1 cellular context compared by ENCODE assay signal in genomic region chr2:85602476-85603234, GRCh38.
TF ChIP-seq lines count a peak whose summit lies in the region.

TSS of gene TMEM150A (minus strand) at chr2:85602698. CDS start at chr2:85601948, 750 bp downstream.

TF ChIP-seq in K562, 482 proteins besides CTCF, POLR2A, EP300 and RAD21 (continued from another document and continues in another):
- TF ChIP-seq TSC22D4 (tag; IDR thresholded peaks at IDR 0.05) (no peak), RAD51 (IDR thresholded peaks at IDR 0.05; ENCODE audit: borderline replicate concordance, low read depth) (peak; percentile 29; the same call in 1 of the 2 replicates), SMAD2 (IDR thresholded peaks at IDR 0.05; ENCODE audit: low read depth, low read length) (no peak), RBFOX2 (IDR thresholded peaks at IDR 0.05; ENCODE audit: low read depth, low read length) (peak; percentile 82), WHSC1 (IDR thresholded peaks at IDR 0.05; ENCODE audit: low read length) (no peak), ZNF740 (CRISPR knock-in tag; IDR thresholded peaks at IDR 0.05) (no peak), ZNF740 (tag; IDR thresholded peaks at IDR 0.05) (no peak), ID3 (CRISPR knock-in tag; IDR thresholded peaks at IDR 0.05) (no peak), ID3 (tag; IDR thresholded peaks at IDR 0.05) (peak; percentile 36; the same call in 1 of the 2 replicates), ZNF639 (CRISPR knock-in tag; conservative IDR thresholded peaks at IDR 0.05 in 1 of 2, IDR thresholded peaks at IDR 0.05 in 1 of 2) (peak in 1 of 2 experiments; percentile 77; a peak in 2 of 4 replicates), ZNF518B (CRISPR knock-in tag; IDR thresholded peaks at IDR 0.05) (no peak), STAG1 (CRISPR knock-in tag; IDR thresholded peaks at IDR 0.05; ENCODE audit: borderline replicate concordance) (no peak), RBM39 (optimal IDR thresholded peaks at IDR 0.05; ENCODE audit: low read depth, low read length) (no peak), THAP7 (CRISPR knock-in tag; IDR thresholded peaks at IDR 0.05) (no peak), ZKSCAN8 (CRISPR knock-in tag; IDR thresholded peaks at IDR 0.05) (no peak), FOXA3 (CRISPR knock-in tag; conservative IDR thresholded peaks at IDR 0.05 in 1 of 2, IDR thresholded peaks at IDR 0.05 in 1 of 2) (no peak), SRSF1 (IDR thresholded peaks at IDR 0.05; ENCODE audit: low read depth, low read length) (no peak), MEIS2 (IDR thresholded peaks at IDR 0.05; ENCODE audit: partially characterized antibody) (no peak), MXD1 (CRISPR knock-in tag; IDR thresholded peaks at IDR 0.05; ENCODE audit: borderline replicate concordance, poor library complexity, severe bottlenecking) (peak; percentile 42), E2F1 (CRISPR knock-in tag; IDR thresholded peaks at IDR 0.05) (peak; percentile 47; the same call in 1 of the 2 replicates), ZNF778 (CRISPR knock-in tag; IDR thresholded peaks at IDR 0.05) (no peak), TCF7 (IDR thresholded peaks at IDR 0.05; ENCODE audit: borderline replicate concordance) (no peak), ZNF431 (CRISPR knock-in tag; IDR thresholded peaks at IDR 0.05) (0 out of 2 replicates have a peak, but pooled peaks have one; percentile 18), GTF2A2 (tag; IDR thresholded peaks at IDR 0.05) (no peak), SP2 (IDR thresholded peaks at IDR 0.05; ENCODE audit: extremely low read depth, low read depth, low read length, poor library complexity, severe bottlenecking) (no peak), ZNF436 (CRISPR knock-in tag; IDR thresholded peaks at IDR 0.05) (no peak), RBBP5 (IDR thresholded peaks at IDR 0.05; ENCODE audit: borderline replicate concordance, insufficient read depth, low read length, poor library complexity, severe bottlenecking) (peak; percentile 44), RNF219 (CRISPR knock-in tag; IDR thresholded peaks at IDR 0.05) (no peak), ARID3B (CRISPR knock-in tag; IDR thresholded peaks at IDR 0.05; ENCODE audit: borderline replicate concordance) (no peak), FOXO4 (CRISPR knock-in tag; IDR thresholded peaks at IDR 0.05) (no peak), LCOR (CRISPR knock-in tag; IDR thresholded peaks at IDR 0.05) (0 out of 2 replicates have a peak, but pooled peaks have one; percentile 58), GABPA (tag; conservative IDR thresholded peaks at IDR 0.05; ENCODE audit: low read depth) (peak; percentile 53), CSDE1 (IDR thresholded peaks at IDR 0.05) (no peak), SFPQ (IDR thresholded peaks at IDR 0.05; ENCODE audit: low read depth, low read length) (no peak), KDM1A (IDR thresholded peaks at IDR 0.05) (no peak), AFF4 (CRISPR knock-in tag; IDR thresholded peaks at IDR 0.05) (0 out of 2 replicates have a peak, but pooled peaks have one; percentile 44), ZNF24 (IDR thresholded peaks at IDR 0.05) (no peak), ZKSCAN3 (CRISPR knock-in tag; IDR thresholded peaks at IDR 0.05) (no peak), SPI1 (IDR thresholded peaks at IDR 0.05; ENCODE audit: borderline replicate concordance, low read depth, low read length) (no peak)
